ENCODE assay signal across 9 cellular contexts in the genomic region with DNA sequence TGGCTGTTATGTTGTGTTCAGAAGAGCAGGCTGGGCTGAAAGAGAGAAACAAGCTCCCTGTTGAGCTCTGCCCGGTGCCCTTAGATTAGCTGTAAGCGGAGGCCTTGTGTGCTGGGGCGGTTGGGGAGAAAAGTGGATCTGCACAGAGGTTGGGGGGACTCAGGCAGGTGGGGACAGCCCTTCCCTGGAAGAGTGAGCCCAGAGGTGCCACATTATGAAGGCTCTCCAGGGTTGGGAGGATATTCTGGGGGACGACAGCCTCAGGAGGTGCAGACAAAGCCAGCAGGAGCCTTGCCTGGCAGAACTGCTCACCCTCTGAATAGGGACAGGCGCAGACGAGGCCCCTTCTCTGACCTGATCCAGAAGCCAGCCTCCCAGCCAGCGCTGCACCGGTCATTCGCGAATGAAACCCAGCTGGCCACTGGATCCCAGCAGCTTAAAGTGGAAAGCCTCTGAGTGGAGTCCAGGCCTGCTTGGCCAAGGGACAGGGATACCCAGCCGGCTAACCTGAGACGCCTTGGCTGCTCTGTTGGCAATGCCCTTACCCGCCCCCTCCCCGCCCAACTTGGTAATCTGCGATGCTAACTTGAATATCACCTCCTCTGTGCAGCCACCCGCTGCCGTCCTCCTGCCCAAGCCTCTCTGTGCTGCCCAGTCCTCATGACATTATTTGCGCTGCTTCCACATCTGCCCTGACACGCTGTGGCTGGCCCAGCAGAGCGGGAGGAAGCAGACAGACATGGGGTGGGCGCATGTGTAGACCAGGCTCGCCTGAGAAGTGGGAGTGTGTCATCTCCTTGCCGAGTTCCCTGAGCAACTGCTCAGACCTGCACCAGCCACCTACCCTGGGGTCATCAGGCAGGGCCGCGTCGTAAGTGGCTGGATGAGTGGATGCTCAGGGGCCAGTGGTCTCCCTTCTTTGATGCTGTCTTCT. TPM values are rescaled to one million over a fixed set of nuclear protein-coding genes. Genes with fewer than 3 reads are reported as not detected.
DNase-seq lines count a peak whose midpoint lies in the region; ATAC-seq and TF ChIP-seq lines count a peak whose summit lies in the region.
"Had no signal": no experiment of that assay in that cellular context is flagged by ENCODE, and none has a peak within 500 bp of the region (broad histone marks: within the 10 kb centered on the region; RNA-seq: fewer than 3 reads in every experiment).

No MANE protein-coding gene starts in this region.

- H3K27me3 ChIP-seq in brain microvascular endothelial cell (replicated peaks) = no peaks in the 10 kb centered on the region
- H3K27me3 ChIP-seq in right lobe of liver = no peaks in the 10 kb centered on the region
- no peaks in the 10 kb centered on the region for H3K27me3 ChIP-seq in suprapubic skin

- no peak overlapping the region for H3K27ac ChIP-seq in brain microvascular endothelial cell
- peak overlapping the region; percentile 67 to 91 (median 88) for H3K27ac ChIP-seq in right lobe of liver
- H3K27ac ChIP-seq in suprapubic skin = peak overlapping the region; percentile 65
- H3K27ac ChIP-seq: neutrophil had no signal

- in situ Hi-C loops in brain microvascular endothelial cell (cut with HindIII; ENCODE audit: low pct_ligation_motif_present, low sequenced_read_pairs) = no loop called here

- TF ChIP-seq EP300 in suprapubic skin (IDR thresholded peaks at IDR 0.05) = no peak

- H3K9me3 ChIP-seq in right lobe of liver = no peaks in the 10 kb centered on the region
- H3K9me3 ChIP-seq in suprapubic skin = no peaks in the 10 kb centered on the region
- H3K9me3 ChIP-seq: neutrophil had no signal

- ATAC-seq in right lobe of liver = no peak
- no peak for ATAC-seq in left colon

- intact Hi-C loops in right lobe of liver (cut with DNase I) = no loop called here
- intact Hi-C loops in left colon (cut with DNase I, micrococcal nuclease) = no loop called here

- peak; percentile 84 for DNase-seq in HPDE6-E6E7 (ENCODE audit: extremely low spot score)
- peak; percentile 20 for DNase-seq in brain microvascular endothelial cell
- DNase-seq in right lobe of liver = peak in 1 of 3 donors; percentile 45
- DNase-seq in suprapubic skin (ENCODE audit: low spot score in 2 of 2) = no peak
- DNase-seq in left colon = no peak
- DNase-seq in activated CD8-positive, alpha-beta memory T cell treated with anti-CD3 and anti-CD28 coated beads, Interleukin-2, amount 50 U/mL, for 4 hours = no peak
- DNase-seq in NCI-H526 treated with DMSO at 0.1 percent for 48 hours (lab: John Stamatoyannopoulos, UW) = no peak
- DNase-seq: NCI-H2029 treated with DMSO at 0.1 percent for 48 hours had no signal

- no peaks in the 10 kb centered on the region for H3K36me3 ChIP-seq in brain microvascular endothelial cell (replicated peaks)
- no peaks in the 10 kb centered on the region for H3K36me3 ChIP-seq in right lobe of liver
- H3K36me3 ChIP-seq in suprapubic skin = no peaks in the 10 kb centered on the region
- H3K36me3 ChIP-seq: neutrophil had no signal

- H3K4me3 ChIP-seq in brain microvascular endothelial cell (ENCODE audit: low read depth, low read length) (no peak overlapping the region), right lobe of liver (no peak overlapping the region), suprapubic skin (no peak overlapping the region)

- WGBS in right lobe of liver (ENCODE audit: insufficient coverage, low coverage, low lambda C conversion rate, missing lambda C conversion rate) = 70% methylated on average over 10 of the region's 26 CpGs
- 76% methylated on average over 18 of the region's 26 CpGs for WGBS in suprapubic skin

- no peak for TF ChIP-seq POLR2A in right lobe of liver (IDR thresholded peaks at IDR 0.05)
- TF ChIP-seq POLR2A in suprapubic skin (IDR thresholded peaks at IDR 0.05) = no peak

- TF ChIP-seq CTCF in brain microvascular endothelial cell (IDR thresholded peaks at IDR 0.05; ENCODE audit: low read depth, low read length, missing control alignments) (no peak), right lobe of liver (IDR thresholded peaks at IDR 0.05) (no peak), suprapubic skin (IDR thresholded peaks at IDR 0.05) (no peak)

- H3K4me1 ChIP-seq in right lobe of liver = peaks cover 0 to 60% (median 25%) of the 10 kb centered on the region in 4 donors
- peaks cover 60% of the 10 kb centered on the region for H3K4me1 ChIP-seq in suprapubic skin

RNA-seq across cellular contexts. Expression of gene HIP1R, which starts 5.6 kb away (rescaled TPM):
- 10 to 100 TPM; 23.6 to 37.2 (median 27.8) TPM for total RNA-seq in right lobe of liver
- 100 to 1,000 TPM; 162 to 289 (median 200) TPM for total RNA-seq in suprapubic skin
- 10 to 100 TPM; 62.3 to 66.4 TPM for total RNA-seq in left colon

RNA-seq across cellular contexts. Expression of gene VPS37B, which starts 55.1 kb away (rescaled TPM):
- total RNA-seq in right lobe of liver (1 to 10 TPM; 5.2 to 6.7 (median 6.0) TPM), suprapubic skin (10 to 100 TPM; 42.0 to 67.1 (median 63.0) TPM), left colon (10 to 100 TPM; 66.4 to 86.7 TPM)

Comparison
In these comparisons a context has a peak if more than half of its experiments do, and no peak if none do; other contexts are left out.
1. DNase-seq: peak in HPDE6-E6E7 (single experiment) and brain microvascular endothelial cell (single experiment); none in suprapubic skin (0 of 2), left colon (0 of 2), activated CD8-positive, alpha-beta memory T cell treated with anti-CD3 and anti-CD28 coated beads, Interleukin-2, amount 50 U/mL, for 4 hours (single experiment) and NCI-H526 treated with DMSO at 0.1 percent for 48 hours (single experiment).
2. RNA of gene VPS37B, which starts 55.1 kb away (total RNA-seq): 66.4 to 86.7 TPM in left colon and 42.0 to 67.1 TPM in suprapubic skin; 5.2 to 6.7 TPM in right lobe of liver; every median in the first group is over 4 times any median in the second.